14 cellular contexts compared by ENCODE assay signal in the genomic region with DNA sequence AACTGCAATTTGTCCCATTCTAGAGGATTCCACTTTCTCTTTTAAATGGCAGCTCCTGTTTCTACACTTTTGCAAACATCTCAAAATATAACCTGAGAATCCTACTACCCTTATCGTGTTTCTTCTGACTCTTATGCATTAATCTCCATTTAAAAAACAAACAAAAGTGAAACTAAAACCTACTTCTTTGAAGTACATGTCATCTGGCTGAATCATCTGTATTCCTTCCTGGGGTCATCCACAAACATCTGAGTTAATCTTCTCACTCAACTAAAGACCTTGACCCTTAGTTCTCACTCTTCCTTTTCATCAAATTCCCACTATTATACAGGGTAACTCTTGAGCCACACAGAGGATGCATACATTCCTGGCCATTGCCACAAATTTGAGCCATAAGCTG.
DNase-seq lines count a peak whose midpoint lies in the region; ATAC-seq, FAIRE-seq and TF ChIP-seq lines count a peak whose summit lies in the region.
"Had no signal": no experiment of that assay in that cellular context is flagged by ENCODE, and none has a peak within 500 bp of the region (broad histone marks: within the 10 kb centered on the region; RNA-seq: fewer than 3 reads in every experiment).

No MANE protein-coding gene starts in this region.

- TF ChIP-seq CTCF in foreskin keratinocyte (conservative IDR thresholded peaks at IDR 0.05) (no peak), RWPE1 (conservative IDR thresholded peaks at IDR 0.05; ENCODE audit: low read depth) (no peak)

- DNase-seq in DMS53 (lab: John Stamatoyannopoulos, UW) (peak; percentile 50), RCC 7860 (ENCODE audit: low spot score) (peak; percentile 60), foreskin keratinocyte (peak in 1 of 2 donors; percentile 5), GM19240 (ENCODE audit: insufficient read length, low spot score) (no peak), RWPE1 (ENCODE audit: low spot score) (no peak), sciatic nerve (ENCODE audit: low spot score) (no peak)
- DNase-seq: activated T-cell treated with anti-CD3 and anti-CD28 coated beads for 4 hours, NCI-H2081, RPMI8226, sigmoid colon, tibial artery had no signal

- POLR2A ChIA-PET in RWPE1 (lab: Yijun Ruan, JAX; ENCODE audit: low non-redundant PET), result no interaction called here

- CTCF ChIA-PET in RWPE1 (lab: Yijun Ruan, JAX), result no interaction called here

- H3K27ac ChIP-seq in foreskin keratinocyte (no peak overlapping the region), RWPE1 (no peak overlapping the region)
- H3K27ac ChIP-seq: epithelial cell of prostate, sigmoid colon, tibial artery had no signal

- H3K4me1 ChIP-seq in foreskin keratinocyte, result no peaks in the 10 kb centered on the region
- H3K4me1 ChIP-seq: sigmoid colon, tibial artery had no signal

- intact Hi-C loops in sciatic nerve (cut with DNase I), result no loop called here

- H3K27me3 ChIP-seq in foreskin keratinocyte, result no peaks in the 10 kb centered on the region
- H3K27me3 ChIP-seq: sigmoid colon, tibial artery had no signal

- FAIRE-seq in RCC 7860 (lab: Jason Lieb, UNC), result peak; percentile 78

- ATAC-seq in HG02798 (IDR thresholded peaks at IDR 0.05; ENCODE audit: poor library complexity, unreplicated experiment), result peak; percentile 57
- ATAC-seq in foreskin keratinocyte, result peak; percentile 25
- no peak for ATAC-seq in GM21825 (IDR thresholded peaks at IDR 0.05; ENCODE audit: unreplicated experiment)
- ATAC-seq in sciatic nerve, result no peak

Comparison
In these comparisons a context has a peak if more than half of its experiments do, and no peak if none do; other contexts are left out.
1. DNase-seq: peak in DMS53 (single experiment) and RCC 7860 (single experiment); none in GM19240 (single experiment), RWPE1 (single experiment) and sciatic nerve (single experiment).
2. ATAC-seq: peak in HG02798 (single experiment) and foreskin keratinocyte (single experiment); none in GM21825 (single experiment) and sciatic nerve (single experiment).